In the genomic region with DNA sequence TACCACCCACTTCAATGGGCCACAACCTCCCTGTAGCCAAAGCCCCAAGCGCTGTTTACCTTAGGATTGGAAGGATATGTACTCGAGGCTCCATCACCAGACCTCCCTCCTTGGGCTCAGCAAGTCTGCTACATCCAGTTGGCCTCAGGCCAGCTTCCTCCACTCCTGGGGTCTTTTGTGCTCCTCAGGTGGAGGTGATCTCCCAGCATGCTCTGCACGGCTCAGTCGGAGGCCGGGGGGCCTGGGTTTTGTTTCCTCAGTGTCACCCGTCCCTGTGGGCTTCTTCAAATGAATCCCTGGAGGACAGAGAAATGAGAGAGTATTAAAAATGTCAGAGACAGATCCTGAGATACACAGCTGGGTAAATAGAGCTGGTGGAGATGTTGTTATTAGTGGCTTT, we compare ENCODE assay signal across 1 cellular context.
A peak's percentile ranks its signal among the peaks of the same experiment; 100 is the strongest.
TF ChIP-seq lines count a peak whose summit lies in the region.

No MANE protein-coding gene starts in this region.

TF ChIP-seq in HEK293, 187 proteins besides CTCF, POLR2A, EP300 and RAD21 (continued from another document):
- TF ChIP-seq, protein P1, sequence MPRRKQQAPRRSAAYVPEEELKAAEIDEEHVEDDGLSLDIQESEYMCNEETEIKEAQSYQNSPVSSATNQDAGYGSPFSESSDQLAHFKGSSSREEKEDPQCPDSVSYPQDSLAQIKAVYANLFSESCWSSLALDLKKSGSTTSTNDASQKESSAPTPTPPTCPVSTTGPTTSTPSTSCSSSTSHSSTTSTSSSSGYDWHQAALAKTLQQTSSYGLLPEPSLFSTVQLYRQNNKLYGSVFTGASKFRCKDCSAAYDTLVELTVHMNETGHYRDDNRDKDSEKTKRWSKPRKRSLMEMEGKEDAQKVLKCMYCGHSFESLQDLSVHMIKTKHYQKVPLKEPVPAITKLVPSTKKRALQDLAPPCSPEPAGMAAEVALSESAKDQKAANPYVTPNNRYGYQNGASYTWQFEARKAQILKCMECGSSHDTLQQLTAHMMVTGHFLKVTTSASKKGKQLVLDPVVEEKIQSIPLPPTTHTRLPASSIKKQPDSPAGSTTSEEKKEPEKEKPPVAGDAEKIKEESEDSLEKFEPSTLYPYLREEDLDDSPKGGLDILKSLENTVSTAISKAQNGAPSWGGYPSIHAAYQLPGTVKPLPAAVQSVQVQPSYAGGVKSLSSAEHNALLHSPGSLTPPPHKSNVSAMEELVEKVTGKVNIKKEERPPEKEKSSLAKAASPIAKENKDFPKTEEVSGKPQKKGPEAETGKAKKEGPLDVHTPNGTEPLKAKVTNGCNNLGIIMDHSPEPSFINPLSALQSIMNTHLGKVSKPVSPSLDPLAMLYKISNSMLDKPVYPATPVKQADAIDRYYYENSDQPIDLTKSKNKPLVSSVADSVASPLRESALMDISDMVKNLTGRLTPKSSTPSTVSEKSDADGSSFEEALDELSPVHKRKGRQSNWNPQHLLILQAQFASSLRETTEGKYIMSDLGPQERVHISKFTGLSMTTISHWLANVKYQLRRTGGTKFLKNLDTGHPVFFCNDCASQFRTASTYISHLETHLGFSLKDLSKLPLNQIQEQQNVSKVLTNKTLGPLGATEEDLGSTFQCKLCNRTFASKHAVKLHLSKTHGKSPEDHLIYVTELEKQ (tag by site-specific recombination; IDR thresholded peaks at IDR 0.05; ENCODE audit: borderline replicate concordance): no peak
- TF ChIP-seq ZNF548 (tag by site-specific recombination; IDR thresholded peaks at IDR 0.05) (no peak), ZNF19 (tag by site-specific recombination; IDR thresholded peaks at IDR 0.05; ENCODE audit: low read depth) (no peak), ZIC2 (tag by site-specific recombination; IDR thresholded peaks at IDR 0.05) (peak; percentile 53), ZNF830 (tag by site-specific recombination; IDR thresholded peaks at IDR 0.05; ENCODE audit: low read depth) (no peak), ZNF350 (tag by site-specific recombination; IDR thresholded peaks at IDR 0.05) (no peak), ZBTB21 (tag by site-specific recombination; IDR thresholded peaks at IDR 0.05) (no peak), ZNF112 (tag by site-specific recombination; IDR thresholded peaks at IDR 0.05) (no peak), GLIS1 (tag by site-specific recombination; IDR thresholded peaks at IDR 0.05) (peak; percentile 94), ZNF76 (tag by site-specific recombination; IDR thresholded peaks at IDR 0.05; ENCODE audit: borderline replicate concordance, low read depth) (no peak), ZNF24 (tag by site-specific recombination; IDR thresholded peaks at IDR 0.05) (no peak)
